ENCODE assay signal across 32 cellular contexts in the genomic region with DNA sequence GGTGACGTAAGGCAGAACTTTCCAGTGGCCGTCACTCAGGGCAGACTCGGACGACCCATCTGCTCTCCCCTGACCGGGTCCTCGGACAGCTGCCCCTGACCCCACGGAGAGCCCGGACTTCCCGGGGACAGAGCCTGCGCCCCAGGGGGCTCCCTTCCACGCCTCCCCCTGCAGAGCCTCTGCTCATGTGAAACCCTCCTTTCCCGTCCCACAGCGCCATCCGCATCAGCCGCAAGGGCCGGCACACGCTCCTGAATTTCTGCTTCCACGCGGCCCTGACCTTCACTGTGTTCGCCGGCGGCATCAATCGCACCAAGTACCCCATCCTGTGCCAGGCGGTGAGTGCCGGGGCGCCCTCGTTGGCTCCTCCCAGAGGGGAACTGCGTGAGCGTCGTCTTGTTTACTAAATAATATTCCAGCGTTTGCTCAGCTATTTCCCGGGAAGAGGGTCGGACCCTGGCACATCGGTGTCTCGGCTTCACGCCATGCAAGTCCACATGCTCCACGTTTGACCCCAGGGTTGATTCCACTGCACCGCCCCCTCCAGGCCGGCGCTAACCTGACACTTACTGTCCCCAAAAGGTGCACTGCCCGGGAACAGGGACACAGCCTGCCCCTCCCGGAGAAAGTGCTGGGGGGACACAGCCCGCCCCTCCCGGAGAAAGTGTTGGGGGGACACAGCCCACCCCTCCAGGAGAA. TPM values are rescaled to one million over a fixed set of nuclear protein-coding genes. Genes with fewer than 3 reads are reported as not detected.
"Had no signal": no experiment of that assay in that cellular context is flagged by ENCODE, and none has a peak within 500 bp of the region (broad histone marks: within the 10 kb centered on the region; RNA-seq: fewer than 3 reads in every experiment).

No MANE protein-coding gene starts in this region.

- H3K36me3 Mint-ChIP-seq: activated CD8-positive, alpha-beta memory T cell treated with anti-CD3 and anti-CD28 coated beads, Interleukin-2, amount 10 ng/mL, durations not matched to agents 7 days and 5 days; activated naive CD4-positive, alpha-beta T cell treated with anti-CD3 and anti-CD28 coated beads, Interleukin-2, amount 50 U/mL, for 72 hours; stimulated activated effector memory CD8-positive, alpha-beta T cell treated with anti-CD3 and anti-CD28 coated beads, Interleukin-12 subunit alpha, Interleukin-12 subunit beta, amount 100 ng/mL, for 72 hours had no signal

- H3K27ac ChIP-seq: breast epithelium, epithelial cell of prostate, esophagus squamous epithelium, heart right ventricle, ovary, skin epidermis, thoracic aorta, upper lobe of left lung had no signal

- H3K9me3 Mint-ChIP-seq: activated B cell treated with CpG ODN at 0.5 μM for 24 hours; activated naive CD4-positive, alpha-beta T cell treated with anti-CD3 and anti-CD28 coated beads, Interleukin-2, amount 50 U/mL, for 72 hours; activated T-cell treated with anti-CD3 and anti-CD28 coated beads, Interleukin-2, amount 50 U/mL, for 72 hours; dendritic cell treated with granulocyte-macrophage colony-stimulating factor and Interleukin-4, amounts not matched to agents 40 ng/mL and 50 ng/mL, for 4 days; nephron; stimulated activated effector memory CD8-positive, alpha-beta T cell treated with anti-CD3 and anti-CD28 coated beads, Interleukin-12 subunit alpha, Interleukin-12 subunit beta, amount 100 ng/mL, for 72 hours; stimulated activated naive CD8-positive, alpha-beta T cell treated with anti-CD3 and anti-CD28 coated beads, Interleukin-15, Interleukin-2, amounts not matched to agents 100 ng/mL and 50 ng/mL, for 24 hours had no signal

- H3K4me3 ChIP-seq: breast epithelium, esophagus squamous epithelium, heart right ventricle, ovary, skin epidermis, thoracic aorta, upper lobe of left lung had no signal

- H3K27me3 ChIP-seq: ovary had no signal

- H3K4me1 ChIP-seq: breast epithelium had no signal

- H3K9me3 ChIP-seq: breast epithelium, esophagus squamous epithelium, heart right ventricle, ovary, thoracic aorta, upper lobe of left lung had no signal

- H3K27ac Mint-ChIP-seq: activated B cell treated with CpG ODN at 0.5 μM for 24 hours; activated CD8-positive, alpha-beta memory T cell treated with anti-CD3 and anti-CD28 coated beads, Interleukin-2, amount 10 ng/mL, durations not matched to agents 7 days and 5 days; activated CD8-positive, alpha-beta T cell treated with anti-CD3 and anti-CD28 coated beads, Interleukin-2, amount 10 ng/mL, durations not matched to agents 7 days and 5 days; activated naive CD4-positive, alpha-beta T cell treated with anti-CD3 and anti-CD28 coated beads, Interleukin-2, amount 50 U/mL, for 72 hours; activated T-cell treated with anti-CD3 and anti-CD28 coated beads, Interleukin-2, amount 50 U/mL, for 72 hours; dendritic cell treated with granulocyte-macrophage colony-stimulating factor and Interleukin-4, amounts not matched to agents 40 ng/mL and 50 ng/mL, for 4 days; nephron; progenitor cell of endocrine pancreas; stimulated activated effector memory CD8-positive, alpha-beta T cell treated with anti-CD3 and anti-CD28 coated beads, Interleukin-12 subunit alpha, Interleukin-12 subunit beta, amount 100 ng/mL, for 72 hours; stimulated activated naive CD8-positive, alpha-beta T cell treated with anti-CD3 and anti-CD28 coated beads, Interleukin-15, Interleukin-2, amounts not matched to agents 100 ng/mL and 50 ng/mL, for 24 hours; T-helper 17 cell had no signal

- H3K4me3 Mint-ChIP-seq: activated B cell treated with CpG ODN at 0.5 μM for 24 hours; activated CD8-positive, alpha-beta memory T cell treated with anti-CD3 and anti-CD28 coated beads, Interleukin-2, amount 10 ng/mL, durations not matched to agents 7 days and 5 days; activated CD8-positive, alpha-beta T cell treated with anti-CD3 and anti-CD28 coated beads, Interleukin-2, amount 10 ng/mL, durations not matched to agents 7 days and 5 days; activated T-cell treated with anti-CD3 and anti-CD28 coated beads, Interleukin-2, amount 50 U/mL, for 72 hours; dendritic cell treated with granulocyte-macrophage colony-stimulating factor and Interleukin-4, amounts not matched to agents 40 ng/mL and 50 ng/mL, for 4 days; nephron; stimulated activated effector memory CD8-positive, alpha-beta T cell treated with anti-CD3 and anti-CD28 coated beads, Interleukin-12 subunit alpha, Interleukin-12 subunit beta, amount 100 ng/mL, for 72 hours; stimulated activated naive CD8-positive, alpha-beta T cell treated with anti-CD3 and anti-CD28 coated beads, Interleukin-15, Interleukin-2, amounts not matched to agents 100 ng/mL and 50 ng/mL, for 24 hours; T-helper 17 cell had no signal

- H3K4me1 Mint-ChIP-seq: activated B cell treated with CpG ODN at 0.5 μM for 24 hours; activated CD8-positive, alpha-beta memory T cell treated with anti-CD3 and anti-CD28 coated beads, Interleukin-2, amount 10 ng/mL, durations not matched to agents 7 days and 5 days had no signal

- H3K36me3 ChIP-seq: breast epithelium, esophagus squamous epithelium, heart right ventricle, ovary, thoracic aorta, upper lobe of left lung had no signal

- DNase-seq: activated B cell treated with CpG ODN at 0.5 μM for 24 hours; activated CD8-positive, alpha-beta memory T cell treated with anti-CD3 and anti-CD28 coated beads, Interleukin-2, amount 10 ng/mL, durations not matched to agents 7 days and 5 days; activated CD8-positive, alpha-beta T cell treated with anti-CD3 and anti-CD28 coated beads, Interleukin-2, amount 10 ng/mL, durations not matched to agents 7 days and 5 days; activated naive CD4-positive, alpha-beta T cell; activated T-cell treated with anti-CD3 and anti-CD28 coated beads for 4 hours; activated T-cell treated with anti-CD3 and anti-CD28 coated beads, Interleukin-2, amount 50 U/mL, for 72 hours; central memory CD4-positive, alpha-beta T cell; esophagus squamous epithelium; foreskin melanocyte; heart right ventricle; left cardiac atrium; left ventricle myocardium superior; ovary; stimulated activated CD4-positive, alpha-beta T cell treated with anti-CD3 and anti-CD28 coated beads, Interleukin-4, amount 100 ng/mL, for 24 hours; T-helper 17 cell; T1000 had no signal

- ATAC-seq: activated CD8-positive, alpha-beta memory T cell treated with anti-CD3 and anti-CD28 coated beads, Interleukin-2, amount 10 ng/mL, durations not matched to agents 7 days and 5 days; activated CD8-positive, alpha-beta T cell treated with anti-CD3 and anti-CD28 coated beads, Interleukin-2, amount 10 ng/mL, durations not matched to agents 7 days and 5 days; activated naive CD4-positive, alpha-beta T cell treated with anti-CD3 and anti-CD28 coated beads, Interleukin-2, amount 50 U/mL, for 72 hours; activated T-cell treated with anti-CD3 and anti-CD28 coated beads, Interleukin-2, amount 50 U/mL, for 72 hours; heart right ventricle; left cardiac atrium; left ventricle myocardium superior; sciatic nerve; stimulated activated effector memory CD8-positive, alpha-beta T cell treated with anti-CD3 and anti-CD28 coated beads, Interleukin-12 subunit alpha, Interleukin-12 subunit beta, amount 100 ng/mL, for 72 hours; T-helper 17 cell had no signal

RNA-seq across cellular contexts. Expression of a gene that starts 10.9 kb away (rescaled TPM):
- total RNA-seq: activated B cell treated with CpG ODN at 0.5 μM for 24 hours; activated CD8-positive, alpha-beta memory T cell treated with anti-CD3 and anti-CD28 coated beads, Interleukin-2, amount 10 ng/mL, durations not matched to agents 7 days and 5 days; activated CD8-positive, alpha-beta T cell treated with anti-CD3 and anti-CD28 coated beads, Interleukin-2, amount 10 ng/mL, durations not matched to agents 7 days and 5 days; activated naive CD4-positive, alpha-beta T cell treated with anti-CD3 and anti-CD28 coated beads, Interleukin-2, amount 50 U/mL, for 72 hours; activated T-cell treated with anti-CD3 and anti-CD28 coated beads, Interleukin-2, amount 50 U/mL, for 72 hours; esophagus squamous epithelium; glomerular endothelial cell; left ventricle myocardium superior; mesenteric fat pad; mucosa of gallbladder; renal cortical epithelial cell; T-helper 17 cell; thoracic aorta had no signal
- polyA plus RNA-seq: ovary had no signal
